ENCODE assay signal across 26 cellular contexts in the genomic region with DNA sequence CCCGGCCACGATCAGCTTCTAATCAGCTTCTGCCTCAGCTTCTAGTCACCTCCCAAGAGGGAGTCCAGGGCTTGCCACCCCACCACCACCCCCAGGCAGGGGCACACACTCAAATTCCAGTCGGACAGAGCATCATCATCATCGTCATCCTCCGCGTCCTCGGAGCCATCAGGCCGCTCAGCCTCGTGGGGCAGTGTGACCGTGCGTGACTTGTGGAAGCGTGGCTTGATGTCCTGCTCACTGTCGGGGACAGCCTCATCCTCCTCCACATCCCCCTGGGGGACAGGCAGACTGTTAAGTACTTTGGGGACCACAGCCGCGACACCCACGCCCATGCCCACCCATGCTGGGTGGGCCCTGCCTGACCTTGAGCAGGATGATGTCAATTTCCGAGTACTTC. TPM values are rescaled to one million over a fixed set of nuclear protein-coding genes. Genes with fewer than 3 reads are reported as not detected.
DNase-seq lines count a peak whose midpoint lies in the region; ATAC-seq, FAIRE-seq and TF ChIP-seq lines count a peak whose summit lies in the region.
"Had no signal": no experiment of that assay in that cellular context is flagged by ENCODE, and none has a peak within 500 bp of the region (broad histone marks: within the 10 kb centered on the region; RNA-seq: fewer than 3 reads in every experiment).

No MANE protein-coding gene starts in this region.

- CTCF ChIA-PET in HEK293 (lab: Yijun Ruan, JAX) (no interaction called here), IMR-90 (lab: Yijun Ruan, JAX) (interaction anchor here (0.6 kb wide), 1 partner anchor 351 kb away, joined by 3 read pairs; no protein-coding TSS in a partner anchor), K562 (lab: Yijun Ruan, JAX; ENCODE audit: low intra/inter-chr PET ratio) (no interaction called here)

- H3K36me3 ChIP-seq in HEK293 (ENCODE audit: control insufficient read depth in 2 of 2, insufficient read depth in 1 of 2, low read length in 2 of 2) (peaks cover 62 to 94% of the 10 kb centered on the region in 2 experiments), IMR-90 (ENCODE audit: control insufficient read depth, insufficient read depth, low read length) (peaks cover 67% of the 10 kb centered on the region), K562 (ENCODE audit: control insufficient read depth, insufficient read depth, low read length) (peaks cover 88% of the 10 kb centered on the region)

- H3K23ac ChIP-seq in IMR-90 (ENCODE audit: low read depth, low read length) = no peak overlapping the region

- H2AFZ ChIP-seq in IMR-90 (replicated peaks; ENCODE audit: low read length, poor library complexity) (peak overlapping the region; percentile 23), K562 (ENCODE audit: low read depth, low read length) (no peak overlapping the region)
- H2AFZ ChIP-seq: GM23248 had no signal

- no peak overlapping the region for H4K8ac ChIP-seq in IMR-90 (ENCODE audit: low read depth in 2 of 2, low read length in 2 of 2)

- H2AK5ac ChIP-seq in IMR-90 (ENCODE audit: low read depth, low read length) = no peak overlapping the region

- H3K9me3 ChIP-seq in HEK293 (ENCODE audit: control insufficient read depth, insufficient read depth, low read depth, low read length) (no peaks in the 10 kb centered on the region), IMR-90 (ENCODE audit: control insufficient read depth, insufficient read depth, low read length) (no peaks in the 10 kb centered on the region), K562 (replicated peaks; ENCODE audit: control insufficient read depth, insufficient read depth, low read depth, low read length) (no peaks in the 10 kb centered on the region)
- H3K9me3 ChIP-seq: A549; BE2C; BLaER1 treated with 17β-estradiol and CSF1 and Interleukin-3, amounts not matched to agents 10 nM and 100 nM had no signal

- ATAC-seq in IMR-90 (ENCODE audit: low read depth) (no peak), K562 (no peak), GM21737 (IDR thresholded peaks at IDR 0.05; ENCODE audit: unreplicated experiment) (no peak)
- ATAC-seq: A549 had no signal

- H3K9ac ChIP-seq in IMR-90 (ENCODE audit: low read depth, low read length) = no peak overlapping the region
- no peak overlapping the region for H3K9ac ChIP-seq in K562 (ENCODE audit: insufficient read depth in 1 of 2, low read depth in 2 of 2, low read length in 2 of 2)
- H3K9ac ChIP-seq: BLaER1 treated with 17β-estradiol and CSF1 and Interleukin-3, amounts not matched to agents 10 nM and 100 nM; GM23248 had no signal

- intact Hi-C loops in IMR-90 (cut with micrococcal nuclease) (no loop called here), K562 (cut with micrococcal nuclease) (no loop called here)

- H4K20me1 ChIP-seq in IMR-90 (ENCODE audit: insufficient read depth, low read length) (peaks cover 11% of the 10 kb centered on the region), K562 (replicated peaks; ENCODE audit: control insufficient read depth, insufficient read depth, low read length) (no peaks in the 10 kb centered on the region; the same call in 1 of the 2 replicates)

- TF ChIP-seq RAD21 in IMR-90 (IDR thresholded peaks at IDR 0.05; ENCODE audit: low read length) = no peak
- no peak for TF ChIP-seq RAD21 in K562 (CRISPR knock-in tag; conservative IDR thresholded peaks at IDR 0.05 in 1 of 2, IDR thresholded peaks at IDR 0.05 in 1 of 2)

- H3K79me2 ChIP-seq in K562 (ENCODE audit: control insufficient read depth, insufficient read depth, low read length) = peaks cover 14% of the 10 kb centered on the region; the same call in 2 of the 3 replicates

- H3K27me3 ChIP-seq in IMR-90 (ENCODE audit: control insufficient read depth, insufficient read depth, low read length) (no peaks in the 10 kb centered on the region), K562 (ENCODE audit: control insufficient read depth in 2 of 2, insufficient read depth in 2 of 2, low read length in 2 of 2) (no peaks in the 10 kb centered on the region)
- H3K27me3 ChIP-seq: BE2C; BLaER1 treated with 17β-estradiol and CSF1 and Interleukin-3, amounts not matched to agents 10 nM and 100 nM had no signal

- H3K4me1 ChIP-seq in HEK293 (ENCODE audit: control insufficient read depth, insufficient read depth, low read length) = no peaks in the 10 kb centered on the region
- H3K4me1 ChIP-seq in IMR-90 (ENCODE audit: control insufficient read depth, insufficient read depth, low read length) = no peaks in the 10 kb centered on the region
- H3K4me1 ChIP-seq in K562 (replicated peaks in 1 of 2; ENCODE audit: control insufficient read depth in 2 of 2, insufficient read depth in 2 of 2, low read length in 2 of 2) = peaks cover 0 to 17% of the 10 kb centered on the region in 2 experiments; a peak in 1 of 5 replicates
- H3K4me1 ChIP-seq: A549; BE2C; BLaER1 treated with 17β-estradiol and CSF1 and Interleukin-3, amounts not matched to agents 10 nM and 100 nM had no signal

- H3K56ac ChIP-seq in IMR-90 (ENCODE audit: extremely low read depth, insufficient read depth, low read length) = no peak overlapping the region

- no peak overlapping the region for H3K27ac ChIP-seq in HEK293 (ENCODE audit: extremely low read depth, low read depth, low read length)
- H3K27ac ChIP-seq in IMR-90 (ENCODE audit: insufficient read depth, low read length) = no peak overlapping the region
- H3K27ac ChIP-seq in K562 (ENCODE audit: extremely low read depth, low read depth, low read length) = no peak overlapping the region
- H3K27ac ChIP-seq: A549; BLaER1 treated with 17β-estradiol and CSF1 and Interleukin-3, amounts not matched to agents 10 nM and 100 nM; GM23248 had no signal

- H2BK15ac ChIP-seq in IMR-90 (ENCODE audit: low read depth, low read length) = no peak overlapping the region

- H2BK5ac ChIP-seq in IMR-90 (ENCODE audit: low read depth, low read length, poor library complexity, severe bottlenecking) = no peak overlapping the region

- dilution Hi-C loops in IMR-90 (cut with HindIII; ENCODE audit: low sequenced_read_pairs, unreplicated experiment) = no loop called here

- DNase-seq in IMR-90 (no peak), K562 (ENCODE audit: extremely low read depth in 1 of 4, low spot score in 3 of 4) (no peak), GM13977 (ENCODE audit: low spot score) (no peak), ecto neural progenitor cell (ENCODE audit: low spot score) (no peak)
- DNase-seq: 8988T; ACHN; AML-193; BE2C; CD4-positive, alpha-beta T cell; CD8-positive, alpha-beta memory T cell; DMS 273 treated with DMSO at 0.1 percent for 48 hours; DMS79 treated with DMSO at 0.1 percent for 48 hours; GF-D8; GM23248; H7; HCEC 1CT had no signal

- H3K79me1 ChIP-seq in IMR-90 (ENCODE audit: low read depth in 1 of 2, low read length in 2 of 2) = peaks cover 18 to 44% of the 10 kb centered on the region in 2 experiments

- H3K18ac ChIP-seq in IMR-90 (ENCODE audit: low read depth, low read length) = no peak overlapping the region

- H3K4ac ChIP-seq in IMR-90 (ENCODE audit: low read depth, low read length) = no peak overlapping the region

- H4K5ac ChIP-seq in IMR-90 (ENCODE audit: low read depth, low read length) = no peak overlapping the region

- H2BK20ac ChIP-seq in IMR-90 (ENCODE audit: low read depth, low read length) = no peak overlapping the region

- H3K4me2 ChIP-seq in IMR-90 (ENCODE audit: low read depth, low read length) (no peak overlapping the region), K562 (ENCODE audit: insufficient read depth, low read length) (no peak overlapping the region)
- H3K4me2 ChIP-seq: A549; BLaER1 treated with 17β-estradiol and CSF1 and Interleukin-3, amounts not matched to agents 10 nM and 100 nM had no signal

- H2AK9ac ChIP-seq in IMR-90 (replicated peaks; ENCODE audit: low read depth, low read length, poor library complexity) = peak overlapping the region; percentile 55

- TF ChIP-seq EP300 in K562 (IDR thresholded peaks at IDR 0.05; ENCODE audit: low read length) = no peak

- no peak for TF ChIP-seq POLR2A in IMR-90 (IDR thresholded peaks at IDR 0.05; ENCODE audit: low read depth, low read length)
- no peak for TF ChIP-seq POLR2A in K562 (conservative IDR thresholded peaks at IDR 0.05)

- BruUV-seq in IMR-90 (replicated peaks; lab: Mats Ljungman, UMichigan) (no TSS peak), K562 (replicated peaks; lab: Mats Ljungman, UMichigan) (no TSS peak)

- POLR2A ChIA-PET in HEK293 (lab: Yijun Ruan, JAX) = no interaction called here
- POLR2A ChIA-PET in IMR-90 (lab: Charles Lee; ENCODE audit: unreplicated experiment) = no interaction called here
- POLR2A ChIA-PET in K562 (lab: Yijun Ruan, JAX) = interaction anchor here (0.7 kb wide), 1 partner anchor 136 kb away, joined by 3 read pairs; no protein-coding TSS in a partner anchor

- 98% methylated on average over 7 of the region's 17 CpGs; no CpG with 5 or more reads in 1 of the 2 experiments for WGBS in IMR-90 (ENCODE audit: extremely low coverage in 2 of 2, insufficient read length in 1 of 2), 2 experiments
- 94% methylated on average over 17 of the region's 17 CpGs for WGBS in K562 (ENCODE audit: insufficient coverage, low coverage, missing lambda C conversion rate)

- TF ChIP-seq CTCF in HEK293 (tag by site-specific recombination; IDR thresholded peaks at IDR 0.05) (no peak), IMR-90 (conservative IDR thresholded peaks at IDR 0.05; ENCODE audit: low read depth, low read length) (no peak), K562 (IDR thresholded peaks at IDR 0.05 in 2 of 3, conservative IDR thresholded peaks at IDR 0.05 in 1 of 3; ENCODE audit: insufficient read depth in 2 of 3, low read depth in 1 of 3, low read length in 3 of 3) (no peak), GM13977 (IDR thresholded peaks at IDR 0.05; ENCODE audit: extremely low read depth, insufficient read depth, missing control alignments) (no peak)

- H3K4me3 ChIP-seq in HEK293 (ENCODE audit: low read depth, low read length) (no peak overlapping the region), IMR-90 (ENCODE audit: insufficient read depth, low read depth, low read length) (no peak overlapping the region), K562 (no peak overlapping the region)
- H3K4me3 ChIP-seq: A549; BLaER1 treated with 17β-estradiol and CSF1 and Interleukin-3, amounts not matched to agents 10 nM and 100 nM; GM23248 had no signal

- FAIRE-seq in K562 (lab: Jason Lieb, UNC) = no peak
- FAIRE-seq: A549, D721Med, GM12891, H1 had no signal

- H4K91ac ChIP-seq in IMR-90 (ENCODE audit: insufficient read depth, low read depth, low read length) = no peak overlapping the region

- in situ Hi-C loops in IMR-90 (cut with MboI; ENCODE audit: low sequenced_read_pairs) = no loop called here
- in situ Hi-C loops in K562 (cut with MboI) = loop anchor here (5.0 kb wide), 1 partner anchor 86 kb away; no protein-coding TSS in a partner anchor
- in situ Hi-C loops in GM13977 (cut with MboI; ENCODE audit: low pct_unique_long_range_greater_than_20kb, low sequenced_read_pairs, unreplicated experiment) = no loop called here

- H3K9me1 ChIP-seq in IMR-90 (ENCODE audit: insufficient read depth, low read length) = no peaks in the 10 kb centered on the region
- H3K9me1 ChIP-seq in K562 (ENCODE audit: control insufficient read depth, insufficient read depth, low read length) = peaks cover 7% of the 10 kb centered on the region

- no peak overlapping the region for H3K14ac ChIP-seq in IMR-90 (replicated peaks; ENCODE audit: low read depth, low read length)

- no peak overlapping the region for H2BK120ac ChIP-seq in IMR-90 (ENCODE audit: low read depth, low read length)

RNA-seq across cellular contexts. Expression of a gene that starts 12.5 kb away (rescaled TPM):
- total RNA-seq in IMR-90 (2012; rRNA removed) (32.8 and 36.0 TPM in 2 replicates), K562 (2014; rRNA removed) (25.7 and 36.2 TPM in 2 replicates), K562 (2014; rRNA removed; fragmentation: Illumina TruSeq; extraction: Trizol) (30.0 and 40.3 TPM in 2 replicates), K562 (2015; rRNA removed; fragmentation: Illumina TruSeq; extraction: Trizol) (53.8 and 55.5 TPM in 2 replicates), K562 (2021) (107 and 126 TPM in 2 replicates)
- polyA plus RNA-seq in IMR-90 (2012; rRNA removed) (77.2 and 82.3 TPM in 2 replicates), K562 (2011; rRNA removed) (88.4 and 110 TPM in 2 replicates), K562 (2014; fragmentation: Illumina TruSeq; extraction: Trizol) (66.6 and 67.0 TPM in 2 replicates), K562 (2014; fragmentation: Nextera tagmentation; extraction: Ambion mirVana) (1 to 10 TPM; 6.0 to 6.3 TPM), K562 (2014; rRNA removed) (78.0 and 80.9 TPM in 2 replicates)
- polyA plus RNA-seq in IMR-90 (2012; cell fraction: cytosol; rRNA removed) = 32.3 and 57.4 TPM in 2 replicates
- polyA plus RNA-seq in IMR-90 (2012; cell fraction: nucleus; rRNA removed; ENCODE audit: low replicate concordance) = 265 and 496 TPM in 2 replicates
- total RNA-seq in K562 (2011; cell fraction: chromatin; rRNA removed; ENCODE audit: low replicate concordance) = 399 and 932 TPM in 2 replicates
- 499 and 534 TPM in 2 replicates for total RNA-seq in K562 (2011; cell fraction: nucleolus; rRNA removed)
- 285 and 332 TPM in 2 replicates for total RNA-seq in K562 (2011; cell fraction: nucleoplasm; rRNA removed)
- polyA plus RNA-seq in K562 (2011; cell fraction: cytosol; rRNA removed) = 74.1 and 101 TPM in 2 replicates
- polyA plus RNA-seq in K562 (2011; cell fraction: nucleus; rRNA removed) = 461 and 669 TPM in 2 replicates
- 50.2 and 61.0 TPM in 2 replicates for polyA plus RNA-seq in K562 (2012)
- polyA minus RNA-seq in K562 (2011; rRNA and poly(A)+ RNA removed) = 149 and 177 TPM in 2 replicates
- polyA minus RNA-seq in K562 (2011; cell fraction: cytosol; rRNA and poly(A)+ RNA removed) = 90.2 and 132 TPM in 2 replicates
- 220 and 239 TPM in 2 replicates for polyA minus RNA-seq in K562 (2011; cell fraction: nucleus; rRNA and poly(A)+ RNA removed)

RNA-seq across cellular contexts. Expression of a gene that starts 14.8 kb away (rescaled TPM):
- 8.6 and 9.5 TPM in 2 replicates for total RNA-seq in IMR-90 (2012; rRNA removed)
- 14.2 and 14.4 TPM in 2 replicates for polyA plus RNA-seq in IMR-90 (2012; rRNA removed)
- 8.1 and 16.5 TPM in 2 replicates for polyA plus RNA-seq in IMR-90 (2012; cell fraction: cytosol; rRNA removed)
- polyA plus RNA-seq in IMR-90 (2012; cell fraction: nucleus; rRNA removed; ENCODE audit: low replicate concordance) = 14.0 and 41.0 TPM in 2 replicates
- total RNA-seq in K562 (2011; cell fraction: chromatin; rRNA removed; ENCODE audit: low replicate concordance) = 11.4 and 40.7 TPM in 2 replicates
- total RNA-seq in K562 (2011; cell fraction: nucleolus; rRNA removed) = 34.7 and 36.7 TPM in 2 replicates
- total RNA-seq in K562 (2011; cell fraction: nucleoplasm; rRNA removed) = 15.4 and 18.0 TPM in 2 replicates
- 15.9 and 18.0 TPM in 2 replicates for total RNA-seq in K562 (2014; rRNA removed)
- total RNA-seq in K562 (2014; rRNA removed; fragmentation: Illumina TruSeq; extraction: Trizol) = 2.0 TPM in 2 replicates
- total RNA-seq in K562 (2015; rRNA removed; fragmentation: Illumina TruSeq; extraction: Trizol) = 6.0 and 6.2 TPM in 2 replicates
- 16.8 and 17.3 TPM in 2 replicates for total RNA-seq in K562 (2021)
- 9.4 and 12.4 TPM in 2 replicates for polyA plus RNA-seq in K562 (2011; rRNA removed)
- polyA plus RNA-seq in K562 (2011; cell fraction: cytosol; rRNA removed) = 21.1 and 44.6 TPM in 2 replicates
- polyA plus RNA-seq in K562 (2011; cell fraction: nucleus; rRNA removed) = 48.4 and 77.6 TPM in 2 replicates
- 9.1 and 13.6 TPM in 2 replicates for polyA plus RNA-seq in K562 (2012)
- 3.6 and 9.1 TPM in 2 replicates for polyA plus RNA-seq in K562 (2014; fragmentation: Illumina TruSeq; extraction: Trizol)
- 1 to 10 TPM in 1 of 2 experiments, under 1 TPM in 1; 0.23 to 1.3 TPM for polyA plus RNA-seq in K562 (2014; fragmentation: Nextera tagmentation; extraction: Ambion mirVana)
- polyA plus RNA-seq in K562 (2014; rRNA removed) = 19.0 and 21.7 TPM in 2 replicates
- 2.8 and 3.4 TPM in 2 replicates for polyA minus RNA-seq in K562 (2011; rRNA and poly(A)+ RNA removed)
- polyA minus RNA-seq in K562 (2011; cell fraction: cytosol; rRNA and poly(A)+ RNA removed) = 7.5 and 10.9 TPM in 2 replicates
- 10.2 and 10.4 TPM in 2 replicates for polyA minus RNA-seq in K562 (2011; cell fraction: nucleus; rRNA and poly(A)+ RNA removed)

RNA-seq across cellular contexts. Expression of a gene that starts 23.3 kb away (rescaled TPM):
- total RNA-seq in IMR-90 (2012; rRNA removed) (99.2 and 113 TPM in 2 replicates), K562 (2014; rRNA removed) (375 and 478 TPM in 2 replicates), K562 (2014; rRNA removed; fragmentation: Illumina TruSeq; extraction: Trizol) (97.4 and 105 TPM in 2 replicates), K562 (2015; rRNA removed; fragmentation: Illumina TruSeq; extraction: Trizol) (127 and 137 TPM in 2 replicates), K562 (2021) (158 and 173 TPM in 2 replicates)
- polyA plus RNA-seq in IMR-90 (2012; rRNA removed) (201 and 242 TPM in 2 replicates), K562 (2011; rRNA removed) (137 and 153 TPM in 2 replicates), K562 (2014; fragmentation: Illumina TruSeq; extraction: Trizol) (126 and 135 TPM in 2 replicates), K562 (2014; fragmentation: Nextera tagmentation; extraction: Ambion mirVana) (10 to 100 TPM; 36.7 to 40.5 TPM), K562 (2014; rRNA removed) (487 and 512 TPM in 2 replicates)
- 333 and 539 TPM in 2 replicates for polyA plus RNA-seq in IMR-90 (2012; cell fraction: cytosol; rRNA removed)
- polyA plus RNA-seq in IMR-90 (2012; cell fraction: nucleus; rRNA removed; ENCODE audit: low replicate concordance) = 193 and 247 TPM in 2 replicates
- total RNA-seq in K562 (2011; cell fraction: chromatin; rRNA removed; ENCODE audit: low replicate concordance) = 38.3 and 82.0 TPM in 2 replicates
- total RNA-seq in K562 (2011; cell fraction: nucleolus; rRNA removed) = 75.4 and 76.0 TPM in 2 replicates
- 75.5 and 81.6 TPM in 2 replicates for total RNA-seq in K562 (2011; cell fraction: nucleoplasm; rRNA removed)
- polyA plus RNA-seq in K562 (2011; cell fraction: cytosol; rRNA removed) = 153 and 204 TPM in 2 replicates
- polyA plus RNA-seq in K562 (2011; cell fraction: nucleus; rRNA removed) = 104 and 117 TPM in 2 replicates
- 208 and 221 TPM in 2 replicates for polyA plus RNA-seq in K562 (2012)
- 52.4 and 52.9 TPM in 2 replicates for polyA minus RNA-seq in K562 (2011; rRNA and poly(A)+ RNA removed)
- 32.0 and 35.9 TPM in 2 replicates for polyA minus RNA-seq in K562 (2011; cell fraction: cytosol; rRNA and poly(A)+ RNA removed)
- 18.3 and 22.5 TPM in 2 replicates for polyA minus RNA-seq in K562 (2011; cell fraction: nucleus; rRNA and poly(A)+ RNA removed)

RNA-seq across cellular contexts. Expression of a gene that starts 23.4 kb away (rescaled TPM):
- total RNA-seq in IMR-90 (2012; rRNA removed) (not detected in 2 replicates), K562 (2014; rRNA removed) (not detected in 2 replicates), K562 (2014; rRNA removed; fragmentation: Illumina TruSeq; extraction: Trizol) (not detected in 2 replicates), K562 (2015; rRNA removed; fragmentation: Illumina TruSeq; extraction: Trizol) (not detected in 2 replicates), K562 (2021) (not detected in 2 replicates)
- polyA plus RNA-seq in IMR-90 (2012; rRNA removed) (not detected in 2 replicates), K562 (2011; rRNA removed) (not detected in 2 replicates), K562 (2014; fragmentation: Illumina TruSeq; extraction: Trizol) (not detected in 2 replicates), K562 (2014; fragmentation: Nextera tagmentation; extraction: Ambion mirVana) (not detected), K562 (2014; rRNA removed) (not detected in 2 replicates)
- polyA plus RNA-seq in IMR-90 (2012; cell fraction: cytosol; rRNA removed) = not detected in 2 replicates
- not detected in 2 replicates for polyA plus RNA-seq in IMR-90 (2012; cell fraction: nucleus; rRNA removed; ENCODE audit: low replicate concordance)
- total RNA-seq in K562 (2011; cell fraction: chromatin; rRNA removed; ENCODE audit: low replicate concordance) = not detected in 2 replicates
- not detected in 2 replicates for total RNA-seq in K562 (2011; cell fraction: nucleolus; rRNA removed)
- not detected in 2 replicates for total RNA-seq in K562 (2011; cell fraction: nucleoplasm; rRNA removed)
- polyA plus RNA-seq in K562 (2011; cell fraction: cytosol; rRNA removed) = not detected in 2 replicates
- not detected in 2 replicates for polyA plus RNA-seq in K562 (2011; cell fraction: nucleus; rRNA removed)
- polyA plus RNA-seq in K562 (2012) = 0.91 TPM in 1 of 2 replicates, not detected in the other
- polyA minus RNA-seq in K562 (2011; rRNA and poly(A)+ RNA removed) = not detected in 2 replicates
- polyA minus RNA-seq in K562 (2011; cell fraction: cytosol; rRNA and poly(A)+ RNA removed) = not detected in 2 replicates
- polyA minus RNA-seq in K562 (2011; cell fraction: nucleus; rRNA and poly(A)+ RNA removed) = not detected in 2 replicates
- total RNA-seq: CD4-positive, alpha-beta T cell; CD8-positive, alpha-beta memory T cell; Daoy; G401; GM23248; H1; H7 had no signal
- polyA plus RNA-seq: A549; CD14-positive monocyte; CD8-positive, alpha-beta memory T cell; GM23248; H1 had no signal

RNA-seq across cellular contexts. Expression of a gene that starts 26.1 kb away (rescaled TPM):
- total RNA-seq in IMR-90 (2012; rRNA removed) = 111 and 129 TPM in 2 replicates
- polyA plus RNA-seq in IMR-90 (2012; rRNA removed) = 152 and 178 TPM in 2 replicates
- 132 and 168 TPM in 2 replicates for polyA plus RNA-seq in IMR-90 (2012; cell fraction: cytosol; rRNA removed)
- 91.7 and 117 TPM in 2 replicates for polyA plus RNA-seq in IMR-90 (2012; cell fraction: nucleus; rRNA removed; ENCODE audit: low replicate concordance)
- total RNA-seq in K562 (2011; cell fraction: chromatin; rRNA removed; ENCODE audit: low replicate concordance) = 14.2 and 56.9 TPM in 2 replicates
- 50.0 and 64.0 TPM in 2 replicates for total RNA-seq in K562 (2011; cell fraction: nucleolus; rRNA removed)
- total RNA-seq in K562 (2011; cell fraction: nucleoplasm; rRNA removed) = 23.1 and 31.1 TPM in 2 replicates
- total RNA-seq in K562 (2014; rRNA removed) = 67.7 and 89.3 TPM in 2 replicates
- total RNA-seq in K562 (2014; rRNA removed; fragmentation: Illumina TruSeq; extraction: Trizol) = 21.6 and 26.0 TPM in 2 replicates
- 50.1 TPM in 2 replicates for total RNA-seq in K562 (2015; rRNA removed; fragmentation: Illumina TruSeq; extraction: Trizol)
- total RNA-seq in K562 (2021) = 51.8 and 55.3 TPM in 2 replicates
- 63.5 and 79.5 TPM in 2 replicates for polyA plus RNA-seq in K562 (2011; rRNA removed)
- 84.9 and 186 TPM in 2 replicates for polyA plus RNA-seq in K562 (2011; cell fraction: cytosol; rRNA removed)
- 67.3 and 105 TPM in 2 replicates for polyA plus RNA-seq in K562 (2011; cell fraction: nucleus; rRNA removed)
- 61.4 and 90.6 TPM in 2 replicates for polyA plus RNA-seq in K562 (2012)
- polyA plus RNA-seq in K562 (2014; fragmentation: Illumina TruSeq; extraction: Trizol) = 68.4 and 73.2 TPM in 2 replicates
- 10 to 100 TPM in 1 of 2 experiments, 1 to 10 TPM in 1; 8.3 to 29.1 TPM for polyA plus RNA-seq in K562 (2014; fragmentation: Nextera tagmentation; extraction: Ambion mirVana)
- 83.5 and 85.1 TPM in 2 replicates for polyA plus RNA-seq in K562 (2014; rRNA removed)
- 26.3 and 49.6 TPM in 2 replicates for polyA minus RNA-seq in K562 (2011; rRNA and poly(A)+ RNA removed)
- polyA minus RNA-seq in K562 (2011; cell fraction: cytosol; rRNA and poly(A)+ RNA removed) = 25.6 and 35.6 TPM in 2 replicates
- 9.1 and 13.1 TPM in 2 replicates for polyA minus RNA-seq in K562 (2011; cell fraction: nucleus; rRNA and poly(A)+ RNA removed)
